In the genomic region with DNA sequence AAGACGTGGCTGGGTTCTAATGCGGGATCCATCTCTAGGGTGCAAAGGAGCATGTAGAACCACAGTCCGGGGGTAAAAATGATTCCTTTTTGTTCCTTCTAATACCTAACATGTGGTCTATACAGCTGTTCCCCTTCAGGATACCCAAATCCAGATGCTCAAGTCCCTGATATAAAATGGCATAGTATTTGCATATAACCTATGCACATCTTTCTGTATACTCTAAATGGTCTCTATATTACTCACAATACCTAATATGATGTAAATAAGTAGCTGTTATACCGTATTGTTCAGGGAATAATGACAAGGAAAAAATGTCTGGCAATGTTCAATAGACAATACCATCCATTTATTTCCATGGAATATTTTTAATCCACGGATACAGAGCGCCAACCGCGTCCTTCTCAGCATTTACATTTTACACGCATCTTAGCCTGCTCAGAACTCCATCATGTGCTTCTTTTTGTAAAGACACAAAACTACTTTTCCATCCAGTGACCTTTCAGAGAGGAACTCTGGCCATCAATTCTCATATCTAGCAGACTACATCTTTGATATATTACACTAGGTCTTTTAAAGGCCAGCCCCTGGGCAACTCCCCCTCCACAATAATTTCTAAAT, we compare ENCODE assay signal across 18 cellular contexts.
"Had no signal": no experiment of that assay in that cellular context is flagged by ENCODE, and none has a peak within 500 bp of the region (broad histone marks: within the 10 kb centered on the region; RNA-seq: fewer than 3 reads in every experiment).

No MANE protein-coding gene starts in this region.

- H3K27me3 ChIP-seq: brain microvascular endothelial cell, heart left ventricle, pancreas, tibial nerve, uterus had no signal

- H3K27ac Mint-ChIP-seq: stimulated activated memory B cell treated with anti-CD40 and anti-IgM and Interleukin-4, amounts not matched to agents 10 μg/mL and 1 μg/mL and 100 μg/mL, for 72 hours; T-helper 2 cell treated with Interferon-gamma antibody and Interleukin-4, amounts not matched to agents 5 μg/mL and 100 μg/mL, for 36 hours had no signal

- ATAC-seq: stimulated activated memory B cell treated with anti-CD40 and anti-IgM and Interleukin-4, amounts not matched to agents 10 μg/mL and 1 μg/mL and 100 μg/mL, for 72 hours had no signal

- H3K4me3 ChIP-seq: heart left ventricle, lower lobe of right lung, pancreas, tibial nerve, uterus had no signal

- H3K36me3 ChIP-seq: brain microvascular endothelial cell, pancreas, uterus had no signal

- H3K9me3 ChIP-seq: heart left ventricle, lower lobe of right lung, pancreas, tibial nerve, uterus had no signal

- H3K4me1 ChIP-seq: uterus had no signal

- H3K27me3 Mint-ChIP-seq: activated CD4-positive, alpha-beta T cell treated with anti-CD3 and anti-CD28 coated beads, Interleukin-2, amount 10 ng/mL, durations not matched to agents 24 days and 14 days; activated naive CD8-positive, alpha-beta T cell; stimulated activated memory B cell treated with anti-CD40 and anti-IgM and Interleukin-4, amounts not matched to agents 10 μg/mL and 1 μg/mL and 100 μg/mL, for 72 hours had no signal

- DNase-seq: activated CD4-positive, CD25-positive, alpha-beta regulatory T cell; activated gamma-delta T cell treated with Interleukin-2 at 50 U/mL for 16 hours; activated T-cell treated with anti-CD3 and anti-CD28 coated beads, Interleukin-2, amount 50 U/mL, for 72 hours; brain microvascular endothelial cell; cerebellar nuclear complex; effector CD8-positive, alpha-beta T cell; heart left ventricle; left cardiac atrium; lower lobe of right lung; midbrain; pancreas; retina; uterus had no signal

- H3K27ac ChIP-seq: lower lobe of right lung, uterus had no signal

- H3K4me3 Mint-ChIP-seq: stimulated activated memory B cell treated with anti-CD40 and anti-IgM and Interleukin-4, amounts not matched to agents 10 μg/mL and 1 μg/mL and 100 μg/mL, for 72 hours; T-helper 2 cell treated with Interferon-gamma antibody and Interleukin-4, amounts not matched to agents 5 μg/mL and 100 μg/mL, for 36 hours had no signal

- H3K9me3 Mint-ChIP-seq: activated CD4-positive, alpha-beta T cell treated with anti-CD3 and anti-CD28 coated beads, Interleukin-2, amount 10 ng/mL, durations not matched to agents 24 days and 14 days; activated T-cell treated with anti-CD3 and anti-CD28 coated beads, Interleukin-2, amount 50 U/mL, for 72 hours; stimulated activated memory B cell treated with anti-CD40 and anti-IgM and Interleukin-4, amounts not matched to agents 10 μg/mL and 1 μg/mL and 100 μg/mL, for 72 hours; T-helper 2 cell treated with Interferon-gamma antibody and Interleukin-4, amounts not matched to agents 5 μg/mL and 100 μg/mL, for 36 hours had no signal
